ENCODE assay signal across 8 cellular contexts in genomic region chr16:22353188-22353919, GRCh38. TPM values are rescaled to one million over a fixed set of nuclear protein-coding genes. Genes with fewer than 3 reads are reported as not detected.
DNase-seq lines count a peak whose midpoint lies in the region; ATAC-seq and TF ChIP-seq lines count a peak whose summit lies in the region.

No MANE protein-coding gene starts in this region.

- no peaks in the 10 kb centered on the region for H3K9me3 Mint-ChIP-seq in CD8-positive, alpha-beta memory T cell

- no peaks in the 10 kb centered on the region for H3K27me3 Mint-ChIP-seq in CD8-positive, alpha-beta memory T cell

- no peaks in the 10 kb centered on the region for H3K27me3 ChIP-seq in CD8-positive, alpha-beta memory T cell (ENCODE audit: insufficient read depth, low read length, poor library complexity, severe bottlenecking)

- POLR2A ChIA-PET in CD8-positive, alpha-beta memory T cell (lab: Charles Lee): interaction anchor here (1.0 to 2.2 kb wide), 3 partner anchors 15 to 21 kb away, joined by 4 to 16 read pairs (median 6); partner anchors contain the start of gene CDR2

- peak overlapping the region in 4 of 7 donors; percentile 23 to 47 (median 38) for H3K4me3 Mint-ChIP-seq in CD8-positive, alpha-beta memory T cell

- peak in 2 of 5 donors; percentile 9 to 29 for DNase-seq in CD8-positive, alpha-beta memory T cell
- peak; percentile 77 for DNase-seq in LHCN-M2 (ENCODE audit: low read depth)
- peak; percentile 84 for DNase-seq in astrocyte of the spinal cord (ENCODE audit: low read depth, low spot score)
- peak in 1 of 3 donors; percentile 44 for DNase-seq in mucosa of descending colon
- DNase-seq in dedifferentiated amniotic fluid mesenchymal stem cell (ENCODE audit: extremely low spot score): no peak

- CTCF ChIA-PET in CD8-positive, alpha-beta memory T cell (lab: Charles Lee): interaction anchor here (1.3 to 1.8 kb wide), 3 partner anchors 16 to 33 kb away, joined by 3 to 6 read pairs (median 4); no protein-coding TSS in a partner anchor

- peaks cover 49 to 67% (median 66%) of the 10 kb centered on the region in 3 donors for H3K4me1 Mint-ChIP-seq in CD8-positive, alpha-beta memory T cell

- no peak for TF ChIP-seq CTCF in astrocyte of the spinal cord (IDR thresholded peaks at IDR 0.05; ENCODE audit: low read depth, low read length)
- no peak for TF ChIP-seq CTCF in mucosa of descending colon (IDR thresholded peaks at IDR 0.05)

- ATAC-seq in mucosa of descending colon (peak; percentile 95), HG03025 (IDR thresholded peaks at IDR 0.05; ENCODE audit: low FRiP score, unreplicated experiment) (no peak), GM19328 (IDR thresholded peaks at IDR 0.05; ENCODE audit: unreplicated experiment) (no peak), GM21360 (IDR thresholded peaks at IDR 0.05; ENCODE audit: unreplicated experiment) (no peak)

- H3K36me3 Mint-ChIP-seq in CD8-positive, alpha-beta memory T cell: peaks cover 10 to 60% (median 23%) of the 10 kb centered on the region in 3 donors

- no peak overlapping the region for H3K4me3 ChIP-seq in CD8-positive, alpha-beta memory T cell (ENCODE audit: low read length)
- no peak overlapping the region for H3K4me3 ChIP-seq in astrocyte of the spinal cord (ENCODE audit: low read depth, low read length)
- H3K4me3 ChIP-seq in mucosa of descending colon: no peak overlapping the region

- no peaks in the 10 kb centered on the region for H3K9me3 ChIP-seq in CD8-positive, alpha-beta memory T cell (ENCODE audit: low read length)
- H3K9me3 ChIP-seq in mucosa of descending colon: no peaks in the 10 kb centered on the region

- no peak overlapping the region for H3K27ac ChIP-seq in CD8-positive, alpha-beta memory T cell (ENCODE audit: low read depth, low read length)

- peaks cover 9% of the 10 kb centered on the region for H3K36me3 ChIP-seq in CD8-positive, alpha-beta memory T cell (ENCODE audit: insufficient read depth, low read length)
- H3K36me3 ChIP-seq in mucosa of descending colon (ENCODE audit: low read depth): peaks cover 3% of the 10 kb centered on the region

- peaks cover 53% of the 10 kb centered on the region for H3K4me1 ChIP-seq in CD8-positive, alpha-beta memory T cell (ENCODE audit: insufficient read depth, low read length)
- peaks cover 18% of the 10 kb centered on the region for H3K4me1 ChIP-seq in mucosa of descending colon (ENCODE audit: low read depth)

- intact Hi-C loops in mucosa of descending colon (cut with DNase I, micrococcal nuclease): no loop called here

- peak overlapping the region; percentile 46 to 86 (median 80) for H3K27ac Mint-ChIP-seq in CD8-positive, alpha-beta memory T cell

- in situ Hi-C loops in astrocyte of the spinal cord (cut with HindIII; ENCODE audit: low sequenced_read_pairs): no loop called here

RNA-seq across cellular contexts. Expression of gene CDR2, which starts 21.1 kb away (rescaled TPM):
- total RNA-seq in CD8-positive, alpha-beta memory T cell: 10 to 100 TPM; 38.9 to 41.2 TPM
- polyA plus RNA-seq in CD8-positive, alpha-beta memory T cell: 79.1 TPM
- 21.7 and 24.2 TPM in 2 replicates for total RNA-seq in LHCN-M2 (2014; rRNA removed)
- 15.5 TPM for polyA plus RNA-seq in LHCN-M2 (2012)
- total RNA-seq in mucosa of descending colon: 10 to 100 TPM; 23.8 to 30.4 (median 26.3) TPM

RNA-seq across cellular contexts. Expression of gene POLR3E, which starts 56.1 kb away (rescaled TPM):
- 100 to 1,000 TPM; 103 to 116 TPM for total RNA-seq in CD8-positive, alpha-beta memory T cell
- polyA plus RNA-seq in CD8-positive, alpha-beta memory T cell: 14.9 TPM
- total RNA-seq in LHCN-M2 (2014; rRNA removed): 26.6 and 38.2 TPM in 2 replicates
- 17.2 TPM for polyA plus RNA-seq in LHCN-M2 (2012)
- 10 to 100 TPM; 37.7 to 54.5 (median 49.5) TPM for total RNA-seq in mucosa of descending colon
